Comparison of ENCODE assay signal across 24 cellular contexts in the genomic region with DNA sequence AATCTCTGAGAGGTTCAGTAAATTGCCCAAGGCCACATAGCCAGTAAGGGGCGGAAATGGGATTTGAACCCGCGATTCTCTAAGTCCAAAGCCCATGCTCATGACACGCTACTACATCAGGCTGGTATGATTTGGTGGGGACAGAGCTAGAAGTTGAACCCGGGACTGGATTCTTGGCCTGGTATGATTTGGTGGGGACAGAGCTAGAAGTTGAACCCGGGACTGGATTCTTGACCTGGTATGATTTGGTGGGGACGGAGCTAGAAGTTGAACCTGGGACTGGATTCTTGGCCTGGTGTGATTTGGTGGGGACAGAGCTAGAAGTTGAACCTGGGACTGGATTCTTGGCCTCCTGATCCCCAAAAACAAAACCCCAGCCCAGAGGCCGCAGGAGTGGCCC. TPM values are rescaled to one million over a fixed set of nuclear protein-coding genes. Genes with fewer than 3 reads are reported as not detected.
A peak's percentile ranks its signal among the peaks of the same experiment; 100 is the strongest.
DNase-seq lines count a peak whose midpoint lies in the region; ATAC-seq, FAIRE-seq and TF ChIP-seq lines count a peak whose summit lies in the region.
"Had no signal": no experiment of that assay in that cellular context is flagged by ENCODE, and none has a peak within 500 bp of the region (broad histone marks: within the 10 kb centered on the region; RNA-seq: fewer than 3 reads in every experiment).

No MANE protein-coding gene starts in this region.

- no peak overlapping the region for H3K4me3 Mint-ChIP-seq in neural crest cell
- H3K4me3 Mint-ChIP-seq: B cell; CD8-positive, alpha-beta memory T cell; GM23338; HFFc6 had no signal

- H2BK5ac ChIP-seq in mesenchymal stem cell (ENCODE audit: low read depth, low read length, poor library complexity, severe bottlenecking) = no peak overlapping the region

- no peak overlapping the region for H2BK15ac ChIP-seq in mesenchymal stem cell (ENCODE audit: low read depth, poor library complexity, severe bottlenecking)

- no peak for TF ChIP-seq RAD21 in A549 (conservative IDR thresholded peaks at IDR 0.05 in 1 of 2, IDR thresholded peaks at IDR 0.05 in 1 of 2)

- H3K36me3 ChIP-seq in bronchial epithelial cell (ENCODE audit: control insufficient read depth, insufficient read depth, low read length) = no peaks in the 10 kb centered on the region
- peaks cover 0 to 17% of the 10 kb centered on the region in 2 experiments for H3K36me3 ChIP-seq in mesenchymal stem cell (ENCODE audit: control insufficient read depth in 1 of 2, insufficient read depth in 2 of 2, low read depth in 1 of 2, low read length in 2 of 2)
- H3K36me3 ChIP-seq: BLaER1 treated with 17β-estradiol and CSF1 and Interleukin-3, amounts not matched to agents 10 nM and 100 nM had no signal

- no peak for TF ChIP-seq POLR2A in A549 (IDR thresholded peaks at IDR 0.05; ENCODE audit: low read length)

- no peaks in the 10 kb centered on the region for H3K9me3 Mint-ChIP-seq in neural crest cell
- H3K9me3 Mint-ChIP-seq: CD4-positive, CD25-positive, alpha-beta regulatory T cell; CD8-positive, alpha-beta memory T cell; GM23338; HFFc6 had no signal

- no peak for TF ChIP-seq CTCF in A549 (IDR thresholded peaks at IDR 0.05)
- TF ChIP-seq CTCF in bronchial epithelial cell (IDR thresholded peaks at IDR 0.05; ENCODE audit: insufficient read depth, low read length, severe bottlenecking) = no peak
- TF ChIP-seq CTCF in neural crest cell (conservative IDR thresholded peaks at IDR 0.05) = no peak

- H3K4ac ChIP-seq in mesenchymal stem cell (ENCODE audit: low read depth in 1 of 2, low read length in 2 of 2) = peak overlapping the region in 1 of 2 experiments; percentile 62

- DNase-seq in A549 (ENCODE audit: low read depth in 1 of 2, low spot score in 1 of 2) = no peak
- DNase-seq in bronchial epithelial cell (ENCODE audit: low read depth) = no peak
- no peak for DNase-seq in mesenchymal stem cell
- DNase-seq in neural crest cell (ENCODE audit: low read depth, low spot score) = no peak
- DNase-seq in ureter (ENCODE audit: low spot score) = no peak
- DNase-seq in 8988T = no peak
- no peak for DNase-seq in DMS153 (lab: John Stamatoyannopoulos, UW)
- DNase-seq: CD4-positive, CD25-positive, alpha-beta regulatory T cell; CD8-positive, alpha-beta memory T cell; COR-L47; DMS 273 treated with DMSO at 0.1 percent for 48 hours; H7; HFFc6; IMR-90 had no signal

- no peaks in the 10 kb centered on the region for H3K27me3 Mint-ChIP-seq in neural crest cell (ENCODE audit: low read depth)
- H3K27me3 Mint-ChIP-seq: B cell; CD4-positive, CD25-positive, alpha-beta regulatory T cell had no signal

- no peak overlapping the region for H3K9ac ChIP-seq in mesenchymal stem cell (ENCODE audit: low read length)

- no peaks in the 10 kb centered on the region for H3K36me3 Mint-ChIP-seq in neural crest cell (ENCODE audit: low read depth)
- H3K36me3 Mint-ChIP-seq: CD4-positive, CD25-positive, alpha-beta regulatory T cell; CD8-positive, alpha-beta memory T cell had no signal

- H3K27ac ChIP-seq in A549 (peak overlapping the region; percentile 78 to 95; a peak in 5 of 6 replicates), mesenchymal stem cell (ENCODE audit: low read length, poor library complexity, severe bottlenecking) (peak overlapping the region; percentile 10)
- H3K27ac ChIP-seq: 22Rv1; BLaER1 treated with 17β-estradiol and CSF1 and Interleukin-3, amounts not matched to agents 10 nM and 100 nM had no signal

- CTCF ChIA-PET in A549 (lab: Yijun Ruan, JAX) = interaction anchor here (0.6 to 6.2 kb wide), 6 partner anchors 8 to 128 kb away, joined by 3 to 37 read pairs (median 4); no protein-coding TSS in a partner anchor

- POLR2A ChIA-PET in A549 (lab: Yijun Ruan, JAX) = no interaction called here

- H2AK5ac ChIP-seq in mesenchymal stem cell (ENCODE audit: low read length, severe bottlenecking) = peak overlapping the region; percentile 73

- no peak overlapping the region for H3K4me2 ChIP-seq in A549
- no peak overlapping the region for H3K4me2 ChIP-seq in mesenchymal stem cell (ENCODE audit: low read length, poor library complexity, severe bottlenecking)
- H3K4me2 ChIP-seq: GM23338 had no signal

- peaks cover 20% of the 10 kb centered on the region for H3K79me1 ChIP-seq in mesenchymal stem cell (replicated peaks; ENCODE audit: low read length, poor library complexity, severe bottlenecking)

- H3K9me3 ChIP-seq in A549 = no peaks in the 10 kb centered on the region
- no peaks in the 10 kb centered on the region for H3K9me3 ChIP-seq in mesenchymal stem cell (ENCODE audit: control insufficient read depth, low read length)
- H3K9me3 ChIP-seq: BLaER1 treated with 17β-estradiol and CSF1 and Interleukin-3, amounts not matched to agents 10 nM and 100 nM had no signal

- H2BK120ac ChIP-seq in mesenchymal stem cell (ENCODE audit: low read depth, low read length) = no peak overlapping the region

- H4K8ac ChIP-seq in mesenchymal stem cell (ENCODE audit: low read length) = no peak overlapping the region

- no peak overlapping the region for H4K91ac ChIP-seq in mesenchymal stem cell (ENCODE audit: low read length)

- no peak overlapping the region for H3K4me3 ChIP-seq in A549
- no peak overlapping the region for H3K4me3 ChIP-seq in bronchial epithelial cell (ENCODE audit: low read depth, low read length)
- no peak overlapping the region for H3K4me3 ChIP-seq in mesenchymal stem cell (ENCODE audit: insufficient read depth in 1 of 2, low read depth in 1 of 2, low read length in 2 of 2)
- H3K4me3 ChIP-seq: BLaER1 treated with 17β-estradiol and CSF1 and Interleukin-3, amounts not matched to agents 10 nM and 100 nM; GM23338 had no signal

- H2BK12ac ChIP-seq in mesenchymal stem cell (ENCODE audit: low read length in 2 of 2) = no peak overlapping the region

- ATAC-seq in A549 (no peak), HG02623 (IDR thresholded peaks at IDR 0.05; ENCODE audit: unreplicated experiment) (no peak)
- ATAC-seq: GM23338, HCT116 had no signal

- no peak for TF ChIP-seq EP300 in A549 (IDR thresholded peaks at IDR 0.05)

- FAIRE-seq in A549 (lab: Jason Lieb, UNC) (no peak), bronchial epithelial cell (lab: Jason Lieb, UNC) (peak; percentile 36)
- FAIRE-seq: G401.6, GM12891, GM19239, HTR-8/SVneo had no signal

- H3K18ac ChIP-seq in mesenchymal stem cell (ENCODE audit: low read depth in 1 of 2, low read length in 2 of 2) = peak overlapping the region in 1 of 2 experiments; percentile 68

- H3K23ac ChIP-seq in mesenchymal stem cell (ENCODE audit: low read length in 2 of 2) = no peak overlapping the region

- H3K27me3 ChIP-seq in bronchial epithelial cell (ENCODE audit: control insufficient read depth, insufficient read depth, low read length) (no peaks in the 10 kb centered on the region), mesenchymal stem cell (ENCODE audit: control insufficient read depth in 1 of 2, insufficient read depth in 1 of 2, low read length in 2 of 2) (no peaks in the 10 kb centered on the region)

- H3K27ac Mint-ChIP-seq in neural crest cell (ENCODE audit: unreplicated experiment) = peak overlapping the region; percentile 9
- H3K27ac Mint-ChIP-seq: B cell; CD4-positive, CD25-positive, alpha-beta regulatory T cell; CD8-positive, alpha-beta memory T cell; GM23338; HFFc6 had no signal

- no peak overlapping the region for H2AFZ ChIP-seq in mesenchymal stem cell (ENCODE audit: low read depth, low read length)
- H2AFZ ChIP-seq: GM23338 had no signal

- H3K4me1 ChIP-seq in A549 (peaks cover 47% of the 10 kb centered on the region), mesenchymal stem cell (ENCODE audit: control insufficient read depth, insufficient read depth, low read depth, low read length) (peaks cover 30% of the 10 kb centered on the region)

- WGBS in A549 (ENCODE audit: missing lambda C conversion rate) = 95% methylated on average over 7 of the region's 8 CpGs
- WGBS in mesenchymal stem cell = 99% methylated on average over 6 of the region's 8 CpGs

- H3K14ac ChIP-seq in mesenchymal stem cell (ENCODE audit: low read length in 2 of 2) = no peak overlapping the region

- H3K4me1 Mint-ChIP-seq in neural crest cell = peaks cover 42% of the 10 kb centered on the region
- H3K4me1 Mint-ChIP-seq: B cell; CD4-positive, CD25-positive, alpha-beta regulatory T cell; CD8-positive, alpha-beta memory T cell had no signal

TF ChIP-seq in A549, 52 proteins besides CTCF, POLR2A, EP300 and RAD21 (continues in another document):
- TF ChIP-seq ESRRA (IDR thresholded peaks at IDR 0.05; ENCODE audit: borderline replicate concordance, low read length) (no peak), RCOR1 (IDR thresholded peaks at IDR 0.05; ENCODE audit: low read depth, low read length) (no peak), CHD4 (IDR thresholded peaks at IDR 0.05; ENCODE audit: borderline replicate concordance) (no peak), CEBPB (IDR thresholded peaks at IDR 0.05) (no peak), CHD2 (IDR thresholded peaks at IDR 0.05; ENCODE audit: low read length, partially characterized antibody) (no peak), RARB (CRISPR knock-in tag; IDR thresholded peaks at IDR 0.05) (no peak), NPAS2 (CRISPR knock-in tag; IDR thresholded peaks at IDR 0.05; ENCODE audit: borderline replicate concordance) (no peak)
- TF ChIP-seq, protein P1, sequence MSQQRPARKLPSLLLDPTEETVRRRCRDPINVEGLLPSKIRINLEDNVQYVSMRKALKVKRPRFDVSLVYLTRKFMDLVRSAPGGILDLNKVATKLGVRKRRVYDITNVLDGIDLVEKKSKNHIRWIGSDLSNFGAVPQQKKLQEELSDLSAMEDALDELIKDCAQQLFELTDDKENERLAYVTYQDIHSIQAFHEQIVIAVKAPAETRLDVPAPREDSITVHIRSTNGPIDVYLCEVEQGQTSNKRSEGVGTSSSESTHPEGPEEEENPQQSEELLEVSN (IDR thresholded peaks at IDR 0.05; ENCODE audit: borderline replicate concordance, low read depth) = no peak
- TF ChIP-seq, protein P2, sequence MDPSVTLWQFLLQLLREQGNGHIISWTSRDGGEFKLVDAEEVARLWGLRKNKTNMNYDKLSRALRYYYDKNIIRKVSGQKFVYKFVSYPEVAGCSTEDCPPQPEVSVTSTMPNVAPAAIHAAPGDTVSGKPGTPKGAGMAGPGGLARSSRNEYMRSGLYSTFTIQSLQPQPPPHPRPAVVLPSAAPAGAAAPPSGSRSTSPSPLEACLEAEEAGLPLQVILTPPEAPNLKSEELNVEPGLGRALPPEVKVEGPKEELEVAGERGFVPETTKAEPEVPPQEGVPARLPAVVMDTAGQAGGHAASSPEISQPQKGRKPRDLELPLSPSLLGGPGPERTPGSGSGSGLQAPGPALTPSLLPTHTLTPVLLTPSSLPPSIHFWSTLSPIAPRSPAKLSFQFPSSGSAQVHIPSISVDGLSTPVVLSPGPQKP (IDR thresholded peaks at IDR 0.05; ENCODE audit: low read depth, low read length) = no peak

RNA-seq across cellular contexts. Expression of a gene that starts 23.0 kb away (rescaled TPM):
- 13.0 and 15.9 TPM in 2 replicates for polyA plus RNA-seq in A549 (2011; rRNA removed)
- 18.6 and 22.8 TPM in 2 replicates for polyA plus RNA-seq in A549 (2012; cell fraction: cytosol; rRNA removed)
- 40.4 and 46.8 TPM in 2 replicates for polyA plus RNA-seq in A549 (2012; cell fraction: nucleus; rRNA removed)
- polyA plus RNA-seq in A549 (2017; fragmentation: RNase III; extraction: RNeasy Plus Mini Kit Qiagen cat#74134 plus additional on column Dnase treatment) = 31.4 to 35.3 TPM (median 33.8 TPM) in 3 replicates
- 43.4 and 70.5 TPM in 2 replicates for polyA minus RNA-seq in A549 (2011; rRNA and poly(A)+ RNA removed)
- 10.0 and 16.4 TPM in 2 replicates for total RNA-seq in bronchial epithelial cell
- polyA plus RNA-seq in mesenchymal stem cell (2013, experiment 1 of 2) = 30.7 TPM
- polyA plus RNA-seq in mesenchymal stem cell (2013, experiment 2 of 2) = 31.2 TPM
- 57.2 and 60.3 TPM in 2 replicates for total RNA-seq in neural crest cell
- total RNA-seq in ureter = 14.6 TPM
- total RNA-seq: CD4-positive, CD25-positive, alpha-beta regulatory T cell had no signal
- polyA plus RNA-seq: CD4-positive, CD25-positive, alpha-beta regulatory T cell; CD8-positive, alpha-beta memory T cell had no signal
